ENCODE assay signal across 20 cellular contexts in the genomic region with DNA sequence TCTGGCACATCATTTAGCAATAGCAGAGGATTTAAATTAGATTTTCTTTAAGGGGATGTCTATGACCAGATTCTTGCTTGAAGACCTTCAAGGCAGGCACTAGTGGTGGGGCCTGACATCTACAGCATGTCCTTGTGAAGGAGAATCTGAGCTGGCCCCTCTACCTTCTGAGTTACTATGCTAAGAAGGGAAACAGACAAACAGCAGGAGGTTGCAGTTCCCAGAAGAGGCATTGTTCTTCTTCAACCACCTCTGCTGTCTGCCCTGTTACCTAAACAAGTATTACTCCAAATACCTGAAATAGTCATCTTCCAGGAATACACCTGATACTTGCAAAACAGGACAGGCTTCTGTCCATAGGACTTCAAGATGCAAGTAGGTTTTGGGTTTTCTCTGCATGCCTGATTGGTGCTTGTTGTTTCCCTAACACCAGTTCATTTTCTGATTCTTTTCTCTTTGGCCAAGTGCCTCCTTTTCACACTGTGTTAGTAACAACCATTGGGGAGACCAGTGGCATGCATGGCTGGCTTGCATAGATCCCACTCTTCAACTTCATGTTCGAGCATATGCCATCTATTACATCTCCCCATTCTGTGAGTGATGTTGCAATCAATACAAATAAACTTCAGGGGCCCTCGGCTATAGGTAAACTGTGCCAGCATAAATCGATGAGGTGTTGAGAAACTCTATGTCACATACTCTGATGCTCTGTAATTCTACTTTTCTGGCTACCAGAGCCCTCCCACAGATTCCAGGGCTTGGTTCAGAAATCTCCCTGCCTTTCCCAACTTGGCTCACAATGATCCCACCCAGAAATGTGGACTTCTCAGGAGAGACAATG.
DNase-seq lines count a peak whose midpoint lies in the region; ATAC-seq, FAIRE-seq and TF ChIP-seq lines count a peak whose summit lies in the region.
"Had no signal": no experiment of that assay in that cellular context is flagged by ENCODE, and none has a peak within 500 bp of the region (broad histone marks: within the 10 kb centered on the region; RNA-seq: fewer than 3 reads in every experiment).

No MANE protein-coding gene starts in this region.

- TF ChIP-seq RAD21 in IMR-90 (IDR thresholded peaks at IDR 0.05; ENCODE audit: low read length), result no peak

- no peak overlapping the region for H2AK9ac ChIP-seq in IMR-90 (replicated peaks; ENCODE audit: low read depth, low read length, poor library complexity)

- H3K4ac ChIP-seq in IMR-90 (ENCODE audit: low read depth, low read length) (0 out of 2 replicates have a peak overlapping the region, but pooled peaks have one; percentile 43), trophoblast cell (ENCODE audit: low read depth, low read length) (no peak overlapping the region)

- H3K23ac ChIP-seq in IMR-90 (ENCODE audit: low read depth, low read length) (no peak overlapping the region), trophoblast cell (ENCODE audit: low read length) (no peak overlapping the region)

- H3K36me3 ChIP-seq in IMR-90 (ENCODE audit: control insufficient read depth, insufficient read depth, low read length), result no peaks in the 10 kb centered on the region
- H3K36me3 ChIP-seq in bronchial epithelial cell (ENCODE audit: control insufficient read depth, insufficient read depth, low read length), result no peaks in the 10 kb centered on the region
- H3K36me3 ChIP-seq in trophoblast cell (ENCODE audit: control insufficient read depth in 1 of 2, insufficient read depth in 2 of 2, low read length in 2 of 2), result no peaks in the 10 kb centered on the region
- no peaks in the 10 kb centered on the region for H3K36me3 ChIP-seq in CD8-positive, alpha-beta memory T cell (ENCODE audit: insufficient read depth, low read length)
- H3K36me3 ChIP-seq: BLaER1 treated with 17β-estradiol and CSF1 and Interleukin-3, amounts not matched to agents 10 nM and 100 nM; HAP-1 had no signal

- whole genome bisulfite sequencing in IMR-90 (ENCODE audit: extremely low coverage in 2 of 2, insufficient read length in 1 of 2), 2 experiments, result 20% methylated on average over 1 of the region's 3 CpGs; no CpG with 5 or more reads in 1 of the 2 experiments
- WGBS in trophoblast cell (ENCODE audit: extremely low coverage, insufficient coverage, insufficient read length), result no CpG with 5 or more reads among the region's 3 CpGs

- H3K27ac ChIP-seq in IMR-90 (ENCODE audit: insufficient read depth, low read length) (no peak overlapping the region), trophoblast cell (ENCODE audit: low read depth, low read length) (no peak overlapping the region)
- no peak overlapping the region for H3K27ac ChIP-seq in CD8-positive, alpha-beta memory T cell (ENCODE audit: low read depth, low read length)
- H3K27ac ChIP-seq: BLaER1 treated with 17β-estradiol and CSF1 and Interleukin-3, amounts not matched to agents 10 nM and 100 nM; HL-60 had no signal

- H3K9me3 ChIP-seq in IMR-90 (ENCODE audit: control insufficient read depth, insufficient read depth, low read length), result no peaks in the 10 kb centered on the region
- H3K9me3 ChIP-seq in trophoblast cell (ENCODE audit: insufficient read depth, low read depth, low read length), result no peaks in the 10 kb centered on the region
- no peaks in the 10 kb centered on the region for H3K9me3 ChIP-seq in CD8-positive, alpha-beta memory T cell (ENCODE audit: low read length)
- H3K9me3 ChIP-seq: BLaER1 treated with 17β-estradiol and CSF1 and Interleukin-3, amounts not matched to agents 10 nM and 100 nM; HAP-1 had no signal

- no peaks in the 10 kb centered on the region for H3K36me3 Mint-ChIP-seq in CD8-positive, alpha-beta memory T cell
- H3K36me3 Mint-ChIP-seq in activated naive CD8-positive, alpha-beta T cell treated with anti-CD3 and anti-CD28 coated beads, Interleukin-2, amount 50 U/mL, for 24 hours (ENCODE audit: low read depth), result no peaks in the 10 kb centered on the region
- H3K36me3 Mint-ChIP-seq: CD8-positive, alpha-beta T cell had no signal

- H3K79me1 ChIP-seq in IMR-90 (ENCODE audit: low read depth in 1 of 2, low read length in 2 of 2), result no peaks in the 10 kb centered on the region
- peaks cover 3% of the 10 kb centered on the region for H3K79me1 ChIP-seq in trophoblast cell (ENCODE audit: low read length)

- DNase-seq in IMR-90 (no peak), bronchial epithelial cell (ENCODE audit: low read depth) (peak; percentile 71), iPS-NIHi7 (ENCODE audit: extremely low spot score) (peak; percentile 17), trophoblast cell (peak; percentile 31 to 66)
- no peak for DNase-seq in CD8-positive, alpha-beta memory T cell
- DNase-seq in activated naive CD8-positive, alpha-beta T cell treated with anti-CD3 and anti-CD28 coated beads, Interleukin-2, amount 50 U/mL, for 24 hours, result no peak
- DNase-seq: CD8-positive, alpha-beta T cell; NCI-H1105 treated with DMSO at 0.1 percent for 48 hours; NCI-H1694; NCI-H524; NCI-H82; OCI-M1; RPMI8226; SIG-M5 had no signal

- no peak overlapping the region for H2BK12ac ChIP-seq in trophoblast cell (ENCODE audit: low read length)

- peak overlapping the region; percentile 19; the same call in 1 of the 3 replicates for H2BK15ac ChIP-seq in IMR-90 (ENCODE audit: low read depth, low read length)

- POLR2A ChIA-PET in IMR-90 (lab: Charles Lee; ENCODE audit: unreplicated experiment), result no interaction called here
- POLR2A ChIA-PET in CD8-positive, alpha-beta memory T cell (lab: Charles Lee), result no interaction called here

- peaks cover 26 to 39% (median 37%) of the 10 kb centered on the region in 3 donors for H3K4me1 Mint-ChIP-seq in CD8-positive, alpha-beta memory T cell
- H3K4me1 Mint-ChIP-seq in activated naive CD8-positive, alpha-beta T cell treated with anti-CD3 and anti-CD28 coated beads, Interleukin-2, amount 50 U/mL, for 24 hours, result peaks cover 44% of the 10 kb centered on the region

- H3K14ac ChIP-seq in IMR-90 (replicated peaks; ENCODE audit: low read depth, low read length), result no peak overlapping the region
- no peak overlapping the region for H3K14ac ChIP-seq in trophoblast cell (ENCODE audit: low read length)

- H3K79me2 ChIP-seq in trophoblast cell (ENCODE audit: control insufficient read depth, insufficient read depth, low read length, poor library complexity), result no peaks in the 10 kb centered on the region

- no peak overlapping the region for H2BK5ac ChIP-seq in IMR-90 (ENCODE audit: low read depth, low read length, poor library complexity, severe bottlenecking)
- no peak overlapping the region for H2BK5ac ChIP-seq in trophoblast cell (ENCODE audit: low read depth, low read length, poor library complexity)

- H3K18ac ChIP-seq in IMR-90 (ENCODE audit: low read depth, low read length) (0 out of 2 replicates have a peak overlapping the region, but pooled peaks have one; percentile 25), trophoblast cell (ENCODE audit: low read length) (no peak overlapping the region)

- H2BK120ac ChIP-seq in IMR-90 (ENCODE audit: low read depth, low read length) (peak overlapping the region; percentile 19; the same call in 1 of the 2 replicates), trophoblast cell (ENCODE audit: insufficient read depth, low read length, poor library complexity) (no peak overlapping the region)

- ATAC-seq in IMR-90 (ENCODE audit: low read depth) (no peak), GM19023 (IDR thresholded peaks at IDR 0.05; ENCODE audit: unreplicated experiment) (no peak)
- no peak for ATAC-seq in activated naive CD8-positive, alpha-beta T cell treated with anti-CD3 and anti-CD28 coated beads, Interleukin-2, amount 50 U/mL, for 24 hours
- ATAC-seq: CD8-positive, alpha-beta T cell; SK-N-SH treated with all-trans-retinoic acid at 6 μM for 48 hours had no signal

- H3K4me3 ChIP-seq in IMR-90 (ENCODE audit: insufficient read depth, low read depth, low read length) (no peak overlapping the region), bronchial epithelial cell (ENCODE audit: low read depth, low read length) (no peak overlapping the region), trophoblast cell (ENCODE audit: low read depth, low read length) (no peak overlapping the region)
- H3K4me3 ChIP-seq in CD8-positive, alpha-beta memory T cell (ENCODE audit: low read length), result no peak overlapping the region
- H3K4me3 ChIP-seq: BLaER1 treated with 17β-estradiol and CSF1 and Interleukin-3, amounts not matched to agents 10 nM and 100 nM; HAP-1 had no signal

- BruUV-seq in IMR-90 (replicated peaks; lab: Mats Ljungman, UMichigan), result no TSS peak

- H3K4me1 ChIP-seq in IMR-90 (ENCODE audit: control insufficient read depth, insufficient read depth, low read length), result peaks cover 17% of the 10 kb centered on the region
- H3K4me1 ChIP-seq in trophoblast cell (ENCODE audit: control insufficient read depth in 1 of 2, insufficient read depth in 2 of 2, low read length in 2 of 2), result no peaks in the 10 kb centered on the region
- H3K4me1 ChIP-seq in CD8-positive, alpha-beta memory T cell (ENCODE audit: insufficient read depth, low read length), result peaks cover 23% of the 10 kb centered on the region
- H3K4me1 ChIP-seq: HAP-1 had no signal

- intact Hi-C loops in IMR-90 (cut with micrococcal nuclease), result no loop called here

- no peak overlapping the region for H3K4me3 Mint-ChIP-seq in CD8-positive, alpha-beta memory T cell
- no peak overlapping the region for H3K4me3 Mint-ChIP-seq in activated naive CD8-positive, alpha-beta T cell treated with anti-CD3 and anti-CD28 coated beads, Interleukin-2, amount 50 U/mL, for 24 hours
- H3K4me3 Mint-ChIP-seq: CD8-positive, alpha-beta T cell had no signal

- TF ChIP-seq CTCF in IMR-90 (conservative IDR thresholded peaks at IDR 0.05; ENCODE audit: low read depth, low read length) (no peak), bronchial epithelial cell (IDR thresholded peaks at IDR 0.05; ENCODE audit: insufficient read depth, low read length, severe bottlenecking) (no peak)

- dilution Hi-C loops in IMR-90 (cut with HindIII; ENCODE audit: low sequenced_read_pairs, unreplicated experiment), result no loop called here

- no peaks in the 10 kb centered on the region for H4K20me1 ChIP-seq in IMR-90 (ENCODE audit: insufficient read depth, low read length)
- H4K20me1 ChIP-seq: BLaER1 treated with 17β-estradiol and CSF1 and Interleukin-3, amounts not matched to agents 10 nM and 100 nM had no signal

- H3K9ac ChIP-seq in IMR-90 (ENCODE audit: low read depth, low read length) (no peak overlapping the region), trophoblast cell (ENCODE audit: low read length) (no peak overlapping the region)
- H3K9ac ChIP-seq: BLaER1 treated with 17β-estradiol and CSF1 and Interleukin-3, amounts not matched to agents 10 nM and 100 nM had no signal

- CTCF ChIA-PET in IMR-90 (lab: Yijun Ruan, JAX), result interaction anchor here (1.3 kb wide), 1 partner anchor 12 kb away, joined by 3 read pairs; no protein-coding TSS in a partner anchor
- CTCF ChIA-PET in CD8-positive, alpha-beta memory T cell (lab: Charles Lee), result no interaction called here

- H2AFZ ChIP-seq in IMR-90 (replicated peaks; ENCODE audit: low read length, poor library complexity) (no peak overlapping the region), trophoblast cell (ENCODE audit: insufficient read depth, low read length, poor library complexity) (no peak overlapping the region)

- H2AK5ac ChIP-seq in IMR-90 (ENCODE audit: low read depth, low read length) (no peak overlapping the region; the same call in 1 of the 2 replicates), trophoblast cell (ENCODE audit: low read length) (no peak overlapping the region)

- H3K27ac Mint-ChIP-seq in CD8-positive, alpha-beta memory T cell, result peak overlapping the region in 1 of 8 donors; percentile 55
- no peak overlapping the region for H3K27ac Mint-ChIP-seq in activated naive CD8-positive, alpha-beta T cell treated with anti-CD3 and anti-CD28 coated beads, Interleukin-2, amount 50 U/mL, for 24 hours
- H3K27ac Mint-ChIP-seq: CD8-positive, alpha-beta T cell had no signal

- peaks cover 4% of the 10 kb centered on the region for H3K9me1 ChIP-seq in IMR-90 (ENCODE audit: insufficient read depth, low read length)

- peak overlapping the region; percentile 47; the same call in 1 of the 2 replicates for H2BK20ac ChIP-seq in IMR-90 (ENCODE audit: low read depth, low read length)

- H4K12ac ChIP-seq in trophoblast cell (ENCODE audit: low read depth, low read length), result no peak overlapping the region

- H4K8ac ChIP-seq in IMR-90 (ENCODE audit: low read depth in 2 of 2, low read length in 2 of 2) (no peak overlapping the region), trophoblast cell (ENCODE audit: low read depth, low read length) (no peak overlapping the region)

- no peaks in the 10 kb centered on the region for H3K27me3 Mint-ChIP-seq in CD8-positive, alpha-beta memory T cell
- H3K27me3 Mint-ChIP-seq in activated naive CD8-positive, alpha-beta T cell treated with anti-CD3 and anti-CD28 coated beads, Interleukin-2, amount 50 U/mL, for 24 hours, result peaks cover 6% of the 10 kb centered on the region

- no peak for FAIRE-seq in bronchial epithelial cell (lab: Jason Lieb, UNC)
- FAIRE-seq: D721Med had no signal

- H3K27me3 ChIP-seq in IMR-90 (ENCODE audit: control insufficient read depth, insufficient read depth, low read length), result no peaks in the 10 kb centered on the region
- no peaks in the 10 kb centered on the region for H3K27me3 ChIP-seq in bronchial epithelial cell (ENCODE audit: control insufficient read depth, insufficient read depth, low read length)
- H3K27me3 ChIP-seq in trophoblast cell (ENCODE audit: insufficient read depth, low read length), result no peaks in the 10 kb centered on the region
- no peaks in the 10 kb centered on the region for H3K27me3 ChIP-seq in CD8-positive, alpha-beta memory T cell (ENCODE audit: insufficient read depth, low read length, poor library complexity, severe bottlenecking)

- no peak for TF ChIP-seq POLR2A in IMR-90 (IDR thresholded peaks at IDR 0.05; ENCODE audit: low read depth, low read length)

- in situ Hi-C loops in IMR-90 (cut with MboI; ENCODE audit: low sequenced_read_pairs), result no loop called here

- H3K56ac ChIP-seq in IMR-90 (ENCODE audit: extremely low read depth, insufficient read depth, low read length), result no peak overlapping the region

- H4K91ac ChIP-seq in IMR-90 (ENCODE audit: insufficient read depth, low read depth, low read length) (peak overlapping the region; percentile 24), trophoblast cell (ENCODE audit: low read depth, low read length) (no peak overlapping the region)

- no peak overlapping the region for H3K4me2 ChIP-seq in IMR-90 (ENCODE audit: low read depth, low read length)
- H3K4me2 ChIP-seq in trophoblast cell (ENCODE audit: low read length), result no peak overlapping the region
- H3K4me2 ChIP-seq: BLaER1 treated with 17β-estradiol and CSF1 and Interleukin-3, amounts not matched to agents 10 nM and 100 nM had no signal

- H3K9me3 Mint-ChIP-seq in CD8-positive, alpha-beta memory T cell, result no peaks in the 10 kb centered on the region
- peaks cover 7% of the 10 kb centered on the region for H3K9me3 Mint-ChIP-seq in activated naive CD8-positive, alpha-beta T cell treated with anti-CD3 and anti-CD28 coated beads, Interleukin-2, amount 50 U/mL, for 24 hours
- H3K9me3 Mint-ChIP-seq: CD8-positive, alpha-beta T cell had no signal

- peak overlapping the region; percentile 17; the same call in 1 of the 2 replicates for H4K5ac ChIP-seq in IMR-90 (ENCODE audit: low read depth, low read length)

Comparison
In these comparisons a context has a peak if more than half of its experiments do, and no peak if none do; other contexts are left out.
1. DNase-seq: peak in bronchial epithelial cell (single experiment), iPS-NIHi7 (single experiment) and trophoblast cell (2 of 2); none in IMR-90 (single experiment), CD8-positive, alpha-beta memory T cell (0 of 5) and activated naive CD8-positive, alpha-beta T cell treated with anti-CD3 and anti-CD28 coated beads, Interleukin-2, amount 50 U/mL, for 24 hours (single experiment).